Comparison of ENCODE assay signal across 8 cellular contexts in the genomic region with DNA sequence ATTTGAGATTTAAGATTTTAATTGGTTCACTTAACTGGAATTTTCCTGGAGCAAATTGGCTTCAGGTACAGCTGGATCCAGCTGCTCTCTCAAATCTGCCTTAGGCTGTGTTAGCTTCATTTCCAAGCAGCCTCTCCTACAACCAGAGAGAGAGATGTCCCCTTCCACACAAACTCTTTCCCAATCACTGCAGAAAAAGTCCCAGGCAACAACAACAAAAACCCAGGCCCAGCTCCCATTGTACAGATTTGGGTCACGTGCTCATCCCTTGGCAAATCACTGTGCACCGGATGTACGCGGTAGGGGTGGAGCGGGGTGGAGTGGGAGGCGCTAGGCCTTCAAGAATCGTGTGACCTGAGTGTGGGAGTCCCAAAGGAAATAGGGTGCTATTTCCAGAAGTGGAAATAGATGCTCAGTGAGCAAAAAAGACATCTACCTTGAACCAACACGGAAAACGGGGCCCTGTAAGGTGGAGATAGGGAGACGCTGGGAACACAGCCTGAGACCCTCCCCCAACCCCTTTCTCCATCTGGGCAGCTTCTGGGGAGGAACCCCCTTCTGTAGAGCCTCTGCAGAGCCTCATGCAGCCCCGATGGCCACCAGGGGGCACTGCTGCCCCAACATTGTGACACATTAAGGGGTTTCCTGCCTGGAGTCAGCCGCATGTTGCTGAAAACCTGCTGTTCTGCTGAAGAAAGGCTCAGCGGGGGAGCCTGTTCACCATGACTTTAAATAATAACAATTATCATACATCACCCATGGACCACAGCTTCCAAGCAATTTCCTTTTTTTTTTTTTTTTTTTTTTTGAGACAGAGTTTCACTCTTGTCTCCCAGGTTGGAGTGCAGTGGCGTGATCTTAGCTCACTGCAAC. TPM values are rescaled to one million over a fixed set of nuclear protein-coding genes. Genes with fewer than 3 reads are reported as not detected.
DNase-seq lines count a peak whose midpoint lies in the region; ATAC-seq and TF ChIP-seq lines count a peak whose summit lies in the region.

No MANE protein-coding gene starts in this region.

- H3F3A ChIP-seq in SU-DHL-6 (ENCODE audit: insufficient read depth), result 0 out of 2 replicates have a peak, but pooled peaks cover 3% of the 10 kb centered on the region

- H3K36me3 Mint-ChIP-seq in activated naive CD4-positive, alpha-beta T cell treated with anti-CD3 and anti-CD28 coated beads, Interleukin-2, amount 50 U/mL, for 72 hours, result no peaks in the 10 kb centered on the region

- DNase-seq in COR-L47 (lab: John Stamatoyannopoulos, UW) (peak; percentile 85), MV-4-11 (lab: John Stamatoyannopoulos, UW) (peak; percentile 82), Right ventricle myocardium inferior (ENCODE audit: missing footprints) (peak; percentile 92), posterior cingulate gyrus (peak; percentile 77 to 98 (median 94)), ureter (ENCODE audit: low spot score) (peak; percentile 87)
- DNase-seq in activated naive CD4-positive, alpha-beta T cell treated with anti-CD3 and anti-CD28 coated beads, Interleukin-2, amount 50 U/mL, for 72 hours (ENCODE audit: low spot score in 2 of 2), result peak; percentile 87 to 97

- peak overlapping the region; percentile 30 for H3K4me3 ChIP-seq in SU-DHL-6 (ENCODE audit: insufficient read depth, low read length, poor library complexity, severe bottlenecking)

- ATAC-seq in GM21529 (IDR thresholded peaks at IDR 0.05; ENCODE audit: unreplicated experiment), result peak; percentile 73
- peak; percentile 88 to 96 for ATAC-seq in activated naive CD4-positive, alpha-beta T cell treated with anti-CD3 and anti-CD28 coated beads, Interleukin-2, amount 50 U/mL, for 72 hours
- peak; percentile 83 for ATAC-seq in Right ventricle myocardium inferior

- H3K9me2 ChIP-seq in SU-DHL-6 (replicated peaks; ENCODE audit: insufficient read depth, low read length), result no peaks in the 10 kb centered on the region

- no peaks in the 10 kb centered on the region for H3K9me3 Mint-ChIP-seq in activated naive CD4-positive, alpha-beta T cell treated with anti-CD3 and anti-CD28 coated beads, Interleukin-2, amount 50 U/mL, for 72 hours

- H3K36me3 ChIP-seq in SU-DHL-6 (ENCODE audit: low read length), result no peaks in the 10 kb centered on the region

- peak overlapping the region; percentile 34; the same call in 1 of the 2 replicates for H3K9ac ChIP-seq in SU-DHL-6 (ENCODE audit: low read length)

- H3K27ac Mint-ChIP-seq in activated naive CD4-positive, alpha-beta T cell treated with anti-CD3 and anti-CD28 coated beads, Interleukin-2, amount 50 U/mL, for 72 hours, result peak overlapping the region; percentile 59 to 61

- peak overlapping the region; percentile 42 for H3K27ac ChIP-seq in SU-DHL-6 (ENCODE audit: low read depth, low read length)

- no peaks in the 10 kb centered on the region for H3K79me2 ChIP-seq in SU-DHL-6 (ENCODE audit: insufficient read depth, low read length)

- H3K9me3 ChIP-seq in SU-DHL-6 (ENCODE audit: insufficient read depth, low read length), result no peaks in the 10 kb centered on the region; the same call in 1 of the 2 replicates

- peak; percentile 98 for TF ChIP-seq CTCF in SU-DHL-6 (IDR thresholded peaks at IDR 0.05; ENCODE audit: insufficient read depth, low read length, poor library complexity, severe bottlenecking)

- H3K4me2 ChIP-seq in SU-DHL-6 (ENCODE audit: low read depth, low read length, poor library complexity, severe bottlenecking), result peak overlapping the region; percentile 59

- no peaks in the 10 kb centered on the region for H3K27me3 ChIP-seq in SU-DHL-6 (ENCODE audit: low read length)

- no peaks in the 10 kb centered on the region for H4K20me1 ChIP-seq in SU-DHL-6 (ENCODE audit: low read depth, low read length)

- intact Hi-C loops in Right ventricle myocardium inferior (cut with DNase I) (loop anchor here (2.0 to 5.0 kb wide), 2 partner anchors 68 to 200 kb away; a partner anchor contains a TSS), posterior cingulate gyrus (cut with DNase I) (loop anchor here (1.0 kb wide), 1 partner anchor 74 kb away; no protein-coding TSS in a partner anchor)

- peak overlapping the region; percentile 61 for H2AFZ ChIP-seq in SU-DHL-6 (ENCODE audit: low read depth, low read length, severe bottlenecking)

RNA-seq across cellular contexts. Expression of a gene that starts 25.4 kb away (rescaled TPM):
- total RNA-seq in activated naive CD4-positive, alpha-beta T cell treated with anti-CD3 and anti-CD28 coated beads, Interleukin-2, amount 50 U/mL, for 72 hours, result not detected
- 5.5 TPM for total RNA-seq in Right ventricle myocardium inferior
- total RNA-seq in ureter, result 0.73 TPM

RNA-seq across cellular contexts. Expression of a gene that starts 36.7 kb away (rescaled TPM):
- 1 to 10 TPM; 1.5 to 1.7 TPM for total RNA-seq in activated naive CD4-positive, alpha-beta T cell treated with anti-CD3 and anti-CD28 coated beads, Interleukin-2, amount 50 U/mL, for 72 hours
- total RNA-seq in Right ventricle myocardium inferior, result 44.3 TPM
- total RNA-seq in ureter, result 9.8 TPM

RNA-seq across cellular contexts. Expression of a gene that starts 48.7 kb away (rescaled TPM):
- not detected for total RNA-seq in activated naive CD4-positive, alpha-beta T cell treated with anti-CD3 and anti-CD28 coated beads, Interleukin-2, amount 50 U/mL, for 72 hours
- total RNA-seq in Right ventricle myocardium inferior (2.3 TPM), ureter (434 TPM)

Comparison
In these comparisons a context has a peak if more than half of its experiments do, and no peak if none do; other contexts are left out.
1. Peak in every context shown above with its lines: DNase-seq, ATAC-seq, H3K4me3 ChIP-seq and H3K27ac ChIP-seq.
2. RNA of a gene that starts 48.7 kb away (total RNA-seq): 434 TPM in ureter (single experiment); 2.3 TPM in Right ventricle myocardium inferior (single experiment) and not detected in activated naive CD4-positive, alpha-beta T cell treated with anti-CD3 and anti-CD28 coated beads, Interleukin-2, amount 50 U/mL, for 72 hours; every median in the first group is over 100 times any median in the second.